Comparison of ENCODE assay signal across 1 cellular context in the genomic region with DNA sequence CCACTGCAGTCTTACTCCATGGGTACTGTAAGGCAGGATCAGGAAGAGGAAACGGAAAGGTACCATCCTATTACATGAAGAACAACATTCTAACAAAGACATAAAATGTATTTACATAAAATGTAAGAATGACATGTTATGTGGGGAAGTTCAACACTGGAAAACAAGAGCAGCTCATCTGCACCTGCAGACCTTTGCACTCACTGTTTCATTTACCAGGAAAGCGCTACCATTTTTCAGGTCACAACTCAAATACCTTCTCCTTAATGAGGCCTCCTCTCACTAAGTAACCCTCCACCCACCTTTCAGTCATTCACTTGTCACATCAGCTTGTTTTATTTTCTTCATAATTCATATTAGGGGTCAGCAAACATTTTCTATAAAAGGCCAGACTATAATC.
TF ChIP-seq lines count a peak whose summit lies in the region.

No MANE protein-coding gene starts in this region.

TF ChIP-seq in GM23338, 12 proteins besides CTCF, POLR2A, EP300 and RAD21 (continued from another document):
- TF ChIP-seq, protein P1, sequence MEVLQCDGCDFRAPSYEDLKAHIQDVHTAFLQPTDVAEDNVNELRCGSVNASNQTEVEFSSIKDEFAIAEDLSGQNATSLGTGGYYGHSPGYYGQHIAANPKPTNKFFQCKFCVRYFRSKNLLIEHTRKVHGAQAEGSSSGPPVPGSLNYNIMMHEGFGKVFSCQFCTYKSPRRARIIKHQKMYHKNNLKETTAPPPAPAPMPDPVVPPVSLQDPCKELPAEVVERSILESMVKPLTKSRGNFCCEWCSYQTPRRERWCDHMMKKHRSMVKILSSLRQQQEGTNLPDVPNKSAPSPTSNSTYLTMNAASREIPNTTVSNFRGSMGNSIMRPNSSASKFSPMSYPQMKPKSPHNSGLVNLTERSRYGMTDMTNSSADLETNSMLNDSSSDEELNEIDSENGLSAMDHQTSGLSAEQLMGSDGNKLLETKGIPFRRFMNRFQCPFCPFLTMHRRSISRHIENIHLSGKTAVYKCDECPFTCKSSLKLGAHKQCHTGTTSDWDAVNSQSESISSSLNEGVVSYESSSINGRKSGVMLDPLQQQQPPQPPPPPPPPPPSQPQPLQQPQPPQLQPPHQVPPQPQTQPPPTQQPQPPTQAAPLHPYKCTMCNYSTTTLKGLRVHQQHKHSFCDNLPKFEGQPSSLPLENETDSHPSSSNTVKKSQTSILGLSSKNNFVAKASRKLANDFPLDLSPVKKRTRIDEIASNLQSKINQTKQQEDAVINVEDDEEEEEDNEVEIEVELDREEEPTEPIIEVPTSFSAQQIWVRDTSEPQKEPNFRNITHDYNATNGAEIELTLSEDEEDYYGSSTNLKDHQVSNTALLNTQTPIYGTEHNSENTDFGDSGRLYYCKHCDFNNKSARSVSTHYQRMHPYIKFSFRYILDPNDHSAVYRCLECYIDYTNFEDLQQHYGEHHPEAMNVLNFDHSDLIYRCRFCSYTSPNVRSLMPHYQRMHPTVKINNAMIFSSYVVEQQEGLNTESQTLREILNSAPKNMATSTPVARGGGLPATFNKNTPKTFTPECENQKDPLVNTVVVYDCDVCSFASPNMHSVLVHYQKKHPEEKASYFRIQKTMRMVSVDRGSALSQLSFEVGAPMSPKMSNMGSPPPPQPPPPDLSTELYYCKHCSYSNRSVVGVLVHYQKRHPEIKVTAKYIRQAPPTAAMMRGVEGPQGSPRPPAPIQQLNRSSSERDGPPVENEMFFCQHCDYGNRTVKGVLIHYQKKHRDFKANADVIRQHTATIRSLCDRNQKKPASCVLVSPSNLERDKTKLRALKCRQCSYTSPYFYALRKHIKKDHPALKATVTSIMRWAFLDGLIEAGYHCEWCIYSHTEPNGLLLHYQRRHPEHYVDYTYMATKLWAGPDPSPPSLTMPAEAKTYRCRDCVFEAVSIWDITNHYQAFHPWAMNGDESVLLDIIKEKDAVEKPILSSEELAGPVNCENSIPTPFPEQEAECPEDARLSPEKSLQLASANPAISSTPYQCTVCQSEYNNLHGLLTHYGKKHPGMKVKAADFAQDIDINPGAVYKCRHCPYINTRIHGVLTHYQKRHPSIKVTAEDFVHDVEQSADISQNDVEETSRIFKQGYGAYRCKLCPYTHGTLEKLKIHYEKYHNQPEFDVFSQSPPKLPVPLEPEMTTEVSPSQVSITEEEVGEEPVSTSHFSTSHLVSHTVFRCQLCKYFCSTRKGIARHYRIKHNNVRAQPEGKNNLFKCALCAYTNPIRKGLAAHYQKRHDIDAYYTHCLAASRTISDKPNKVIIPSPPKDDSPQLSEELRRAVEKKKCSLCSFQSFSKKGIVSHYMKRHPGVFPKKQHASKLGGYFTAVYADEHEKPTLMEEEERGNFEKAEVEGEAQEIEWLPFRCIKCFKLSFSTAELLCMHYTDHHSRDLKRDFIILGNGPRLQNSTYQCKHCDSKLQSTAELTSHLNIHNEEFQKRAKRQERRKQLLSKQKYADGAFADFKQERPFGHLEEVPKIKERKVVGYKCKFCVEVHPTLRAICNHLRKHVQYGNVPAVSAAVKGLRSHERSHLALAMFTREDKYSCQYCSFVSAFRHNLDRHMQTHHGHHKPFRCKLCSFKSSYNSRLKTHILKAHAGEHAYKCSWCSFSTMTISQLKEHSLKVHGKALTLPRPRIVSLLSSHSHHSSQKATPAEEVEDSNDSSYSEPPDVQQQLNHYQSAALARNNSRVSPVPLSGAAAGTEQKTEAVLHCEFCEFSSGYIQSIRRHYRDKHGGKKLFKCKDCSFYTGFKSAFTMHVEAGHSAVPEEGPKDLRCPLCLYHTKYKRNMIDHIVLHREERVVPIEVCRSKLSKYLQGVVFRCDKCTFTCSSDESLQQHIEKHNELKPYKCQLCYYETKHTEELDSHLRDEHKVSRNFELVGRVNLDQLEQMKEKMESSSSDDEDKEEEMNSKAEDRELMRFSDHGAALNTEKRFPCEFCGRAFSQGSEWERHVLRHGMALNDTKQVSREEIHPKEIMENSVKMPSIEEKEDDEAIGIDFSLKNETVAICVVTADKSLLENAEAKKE (CRISPR knock-in tag; IDR thresholded peaks at IDR 0.05): no peak
- TF ChIP-seq POLR2AphosphoS5 (IDR thresholded peaks at IDR 0.05; ENCODE audit: low read depth): no peak
